Comparison of ENCODE assay signal across 2 cellular contexts in the genomic region with DNA sequence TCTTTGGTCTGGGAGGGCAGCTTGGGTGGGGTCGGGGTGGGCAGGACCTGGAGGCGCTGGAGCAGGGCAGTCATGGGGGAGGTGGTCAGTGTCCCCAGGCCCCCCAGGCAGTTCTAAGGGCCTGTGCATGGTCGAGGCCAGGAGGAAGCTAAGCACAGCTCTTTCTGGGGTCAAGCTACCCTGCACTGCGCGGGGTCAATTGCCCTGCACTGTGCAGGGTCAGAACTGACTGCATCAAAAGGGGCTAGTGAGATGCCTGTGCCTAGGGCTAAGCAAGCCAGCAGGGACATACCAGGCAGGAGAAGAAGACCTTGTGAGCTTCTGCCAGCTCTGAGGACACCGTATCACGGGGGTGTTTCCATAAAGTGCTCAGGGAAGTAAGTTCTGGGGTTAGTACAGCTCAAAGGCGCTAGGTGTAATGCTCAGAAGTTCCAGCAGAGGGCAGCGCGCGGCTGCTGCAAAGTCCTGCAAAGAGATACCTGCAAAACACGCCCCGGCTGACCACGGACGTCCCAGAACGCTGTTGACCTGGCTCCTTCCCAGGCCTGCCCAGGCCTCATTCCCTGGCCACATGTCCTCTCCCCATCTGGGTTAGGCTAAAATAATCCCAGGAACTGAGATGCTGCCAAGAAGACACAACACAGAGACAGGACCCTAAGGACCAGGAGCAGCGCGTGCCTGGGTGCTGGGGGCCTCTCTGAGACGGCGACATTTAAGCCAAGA.
TF ChIP-seq lines count a peak whose summit lies in the region.

No MANE protein-coding gene starts in this region.

TF ChIP-seq in HEK293, 187 proteins besides CTCF, POLR2A, EP300 and RAD21 (continued from another document):
- TF ChIP-seq ZSCAN5A (tag by site-specific recombination; IDR thresholded peaks at IDR 0.05) (no peak), ZNF324 (tag by site-specific recombination; IDR thresholded peaks at IDR 0.05) (no peak), GLIS2 (tag by site-specific recombination; IDR thresholded peaks at IDR 0.05) (no peak), ZNF423 (tag by site-specific recombination; IDR thresholded peaks at IDR 0.05) (no peak), ZSCAN16 (tag by site-specific recombination; IDR thresholded peaks at IDR 0.05) (no peak), ZNF580 (tag by site-specific recombination; IDR thresholded peaks at IDR 0.05) (no peak), ZNF654 (tag by site-specific recombination; IDR thresholded peaks at IDR 0.05; ENCODE audit: low read depth) (peak; percentile 89), MYNN (tag by site-specific recombination; IDR thresholded peaks at IDR 0.05; ENCODE audit: borderline replicate concordance) (no peak), ZNF776 (tag by site-specific recombination; IDR thresholded peaks at IDR 0.05; ENCODE audit: borderline replicate concordance) (no peak), ZNF677 (tag by site-specific recombination; IDR thresholded peaks at IDR 0.05) (no peak), ZNF585B (tag by site-specific recombination; IDR thresholded peaks at IDR 0.05) (no peak), ZNF335 (tag by site-specific recombination; conservative IDR thresholded peaks at IDR 0.05) (no peak), ZNF214 (tag by site-specific recombination; IDR thresholded peaks at IDR 0.05; ENCODE audit: borderline replicate concordance) (no peak), ZBTB48 (tag by site-specific recombination; IDR thresholded peaks at IDR 0.05) (0 out of 2 replicates have a peak, but pooled peaks have one; percentile 35), ZNF600 (tag by site-specific recombination; IDR thresholded peaks at IDR 0.05) (0 out of 2 replicates have a peak, but pooled peaks have one; percentile 30), ZNF2 (tag by site-specific recombination; IDR thresholded peaks at IDR 0.05) (peak; percentile 90), PATZ1 (tag by site-specific recombination; IDR thresholded peaks at IDR 0.05) (no peak), GLI4 (tag by site-specific recombination; IDR thresholded peaks at IDR 0.05) (no peak), ZNF138 (tag by site-specific recombination; IDR thresholded peaks at IDR 0.05; ENCODE audit: borderline replicate concordance) (no peak), ZNF785 (tag by site-specific recombination; IDR thresholded peaks at IDR 0.05) (no peak)
- TF ChIP-seq, protein P1, sequence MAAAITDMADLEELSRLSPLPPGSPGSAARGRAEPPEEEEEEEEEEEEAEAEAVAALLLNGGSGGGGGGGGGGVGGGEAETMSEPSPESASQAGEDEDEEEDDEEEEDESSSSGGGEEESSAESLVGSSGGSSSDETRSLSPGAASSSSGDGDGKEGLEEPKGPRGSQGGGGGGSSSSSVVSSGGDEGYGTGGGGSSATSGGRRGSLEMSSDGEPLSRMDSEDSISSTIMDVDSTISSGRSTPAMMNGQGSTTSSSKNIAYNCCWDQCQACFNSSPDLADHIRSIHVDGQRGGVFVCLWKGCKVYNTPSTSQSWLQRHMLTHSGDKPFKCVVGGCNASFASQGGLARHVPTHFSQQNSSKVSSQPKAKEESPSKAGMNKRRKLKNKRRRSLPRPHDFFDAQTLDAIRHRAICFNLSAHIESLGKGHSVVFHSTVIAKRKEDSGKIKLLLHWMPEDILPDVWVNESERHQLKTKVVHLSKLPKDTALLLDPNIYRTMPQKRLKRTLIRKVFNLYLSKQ (tag by site-specific recombination; IDR thresholded peaks at IDR 0.05; ENCODE audit: borderline replicate concordance), result no peak
- TF ChIP-seq, protein P2, sequence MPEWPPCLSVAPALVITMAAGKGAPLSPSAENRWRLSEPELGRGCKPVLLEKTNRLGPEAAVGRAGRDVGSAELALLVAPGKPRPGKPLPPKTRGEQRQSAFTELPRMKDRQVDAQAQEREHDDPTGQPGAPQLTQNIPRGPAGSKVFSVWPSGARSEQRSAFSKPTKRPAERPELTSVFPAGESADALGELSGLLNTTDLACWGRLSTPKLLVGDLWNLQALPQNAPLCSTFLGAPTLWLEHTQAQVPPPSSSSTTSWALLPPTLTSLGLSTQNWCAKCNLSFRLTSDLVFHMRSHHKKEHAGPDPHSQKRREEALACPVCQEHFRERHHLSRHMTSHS (tag by site-specific recombination; IDR thresholded peaks at IDR 0.05), result no peak
TF ChIP-seq in HEK293: peak in this region for 4.

TF ChIP-seq in HepG2, 621 proteins besides CTCF, POLR2A, EP300 and RAD21 (continued from another document and continues in another):
- TF ChIP-seq SMC3 (IDR thresholded peaks at IDR 0.05; ENCODE audit: low read length) (peak; percentile 82), PRDM15 (CRISPR knock-in tag; IDR thresholded peaks at IDR 0.05) (0 out of 2 replicates have a peak, but pooled peaks have one; percentile 60), YY1 (IDR thresholded peaks at IDR 0.05; ENCODE audit: insufficient read depth, insufficient replicate concordance, low read depth, low read length) (peak; percentile 22), DNMT3B (CRISPR knock-in tag; conservative IDR thresholded peaks at IDR 0.05) (0 out of 2 replicates have a peak, but pooled peaks have one; percentile 36), SMAD1 (CRISPR knock-in tag; IDR thresholded peaks at IDR 0.05; ENCODE audit: borderline replicate concordance, low read depth) (0 out of 2 replicates have a peak, but pooled peaks have one; percentile 1), TEAD3 (CRISPR knock-in tag; optimal IDR thresholded peaks at IDR 0.05; ENCODE audit: borderline replicate concordance) (peak; percentile 23), MYNN (CRISPR knock-in tag; IDR thresholded peaks at IDR 0.05; ENCODE audit: low read depth) (no peak), ZNF547 (CRISPR knock-in tag; IDR thresholded peaks at IDR 0.05) (no peak), ZNF766 (CRISPR knock-in tag; IDR thresholded peaks at IDR 0.05; ENCODE audit: borderline replicate concordance) (0 out of 2 replicates have a peak, but pooled peaks have one; percentile 28), ZBTB40 (IDR thresholded peaks at IDR 0.05) (no peak), ZBTB40 (CRISPR knock-in tag; IDR thresholded peaks at IDR 0.05) (0 out of 2 replicates have a peak, but pooled peaks have one; percentile 19), HMGXB4 (CRISPR knock-in tag; IDR thresholded peaks at IDR 0.05; ENCODE audit: borderline replicate concordance in 1 of 2, low read depth in 1 of 2) (peak in 1 of 2 experiments; percentile 31; a peak in 1 of 4 replicates), ZNF878 (CRISPR knock-in tag; IDR thresholded peaks at IDR 0.05) (no peak), ZFX (CRISPR knock-in tag; IDR thresholded peaks at IDR 0.05; ENCODE audit: low read depth) (peak; percentile 30; the same call in 1 of the 2 replicates), KDM2A (CRISPR knock-in tag; IDR thresholded peaks at IDR 0.05; ENCODE audit: borderline replicate concordance, low read depth) (0 out of 2 replicates have a peak, but pooled peaks have one; percentile 28), BORCS8-MEF2B (CRISPR knock-in tag; IDR thresholded peaks at IDR 0.05) (0 out of 2 replicates have a peak, but pooled peaks have one; percentile 23), NFKB2 (CRISPR knock-in tag; IDR thresholded peaks at IDR 0.05; ENCODE audit: borderline replicate concordance) (peak; percentile 15; the same call in 1 of the 2 replicates), PHF5A (CRISPR knock-in tag; IDR thresholded peaks at IDR 0.05; ENCODE audit: low read depth, unreplicated experiment) (no peak)
- TF ChIP-seq, protein P3, sequence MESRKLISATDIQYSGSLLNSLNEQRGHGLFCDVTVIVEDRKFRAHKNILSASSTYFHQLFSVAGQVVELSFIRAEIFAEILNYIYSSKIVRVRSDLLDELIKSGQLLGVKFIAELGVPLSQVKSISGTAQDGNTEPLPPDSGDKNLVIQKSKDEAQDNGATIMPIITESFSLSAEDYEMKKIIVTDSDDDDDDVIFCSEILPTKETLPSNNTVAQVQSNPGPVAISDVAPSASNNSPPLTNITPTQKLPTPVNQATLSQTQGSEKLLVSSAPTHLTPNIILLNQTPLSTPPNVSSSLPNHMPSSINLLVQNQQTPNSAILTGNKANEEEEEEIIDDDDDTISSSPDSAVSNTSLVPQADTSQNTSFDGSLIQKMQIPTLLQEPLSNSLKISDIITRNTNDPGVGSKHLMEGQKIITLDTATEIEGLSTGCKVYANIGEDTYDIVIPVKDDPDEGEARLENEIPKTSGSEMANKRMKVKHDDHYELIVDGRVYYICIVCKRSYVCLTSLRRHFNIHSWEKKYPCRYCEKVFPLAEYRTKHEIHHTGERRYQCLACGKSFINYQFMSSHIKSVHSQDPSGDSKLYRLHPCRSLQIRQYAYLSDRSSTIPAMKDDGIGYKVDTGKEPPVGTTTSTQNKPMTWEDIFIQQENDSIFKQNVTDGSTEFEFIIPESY (CRISPR knock-in tag; IDR thresholded peaks at IDR 0.05), result no peak; the same call in 1 of the 2 replicates
